ENCODE assay signal across 8 cellular contexts in genomic region chr20:9061434-9061833, GRCh38. TPM values are rescaled to one million over a fixed set of nuclear protein-coding genes. Genes with fewer than 3 reads are reported as not detected.
"Had no signal": no experiment of that assay in that cellular context is flagged by ENCODE, and none has a peak within 500 bp of the region (broad histone marks: within the 10 kb centered on the region; RNA-seq: fewer than 3 reads in every experiment).

No MANE protein-coding gene starts in this region.

- FAIRE-seq: H1, H54, HTR-8/SVneo had no signal

- H3K4me3 ChIP-seq: GM23338 had no signal

- DNase-seq: H9, HCEC 1CT, KG1 had no signal

- ATAC-seq: GM23338 had no signal

- H3K4me2 ChIP-seq: GM23338 had no signal

RNA-seq across cellular contexts. Expression of gene PLCB4, which starts 7.5 kb away (rescaled TPM):
- polyA plus RNA-seq: IgD-negative memory B cell had no signal
